ENCODE assay signal across 35 cellular contexts in the genomic region with DNA sequence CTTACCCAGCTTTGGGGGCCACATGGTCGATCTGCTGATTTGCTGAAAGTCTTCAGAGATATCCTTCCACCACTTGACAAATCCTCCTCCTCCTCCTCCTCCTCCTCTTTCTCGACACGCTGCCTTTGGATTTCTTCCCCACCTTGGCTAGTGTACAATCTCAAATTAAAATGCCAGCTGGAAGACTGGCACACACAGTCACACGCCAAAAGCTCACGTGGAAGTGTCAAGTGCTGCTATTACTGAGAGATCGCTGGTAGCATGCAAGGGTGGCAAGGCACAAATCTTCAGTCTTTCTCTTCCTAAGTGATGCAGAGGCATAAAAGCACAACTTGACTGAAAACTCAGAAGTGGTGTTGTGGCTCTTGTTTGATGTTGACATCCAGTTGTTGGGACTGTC. TPM values are rescaled to one million over a fixed set of nuclear protein-coding genes. Genes with fewer than 3 reads are reported as not detected.
"Had no signal": no experiment of that assay in that cellular context is flagged by ENCODE, and none has a peak within 500 bp of the region (broad histone marks: within the 10 kb centered on the region; RNA-seq: fewer than 3 reads in every experiment).

No MANE protein-coding gene starts in this region.

- H3K4me1 ChIP-seq: esophagus squamous epithelium, left lung, lower lobe of right lung, pancreas, stomach, testis, tibial artery had no signal

- H3K27ac ChIP-seq: esophagus squamous epithelium, hepatocyte, left lung, lower lobe of right lung, neutrophil, pancreas, stomach, testis, tibial artery had no signal

- H3K9me3 ChIP-seq: esophagus squamous epithelium, left lung, lower lobe of right lung, neutrophil, pancreas, stomach, testis, tibial artery had no signal

- ATAC-seq: effector memory CD8-positive, alpha-beta T cell; left cardiac atrium; left lung; lower lobe of right lung; pancreas; sciatic nerve had no signal

- FAIRE-seq: endometrium, islet of Langerhans, pancreas had no signal

- H3K27me3 ChIP-seq: hepatocyte, left lung, neutrophil, pancreas, testis had no signal

- DNase-seq: cortex of kidney; effector memory CD8-positive, alpha-beta T cell; erythroblast; esophagus squamous epithelium; foreskin melanocyte; glutamatergic neuron; left cardiac atrium; left lung; lower lobe of right lung; natural killer cell; pancreas; stimulated activated CD4-positive, alpha-beta T cell treated with anti-CD3 and anti-CD28 coated beads, Interleukin-12 subunit alpha, Interleukin-12 subunit beta, amount 100 ng/mL, for 4 hours; stimulated activated CD4-positive, alpha-beta T cell treated with anti-CD3 and anti-CD28 coated beads, Interleukin-1b, Interleukin-23, amount 100 ng/mL, for 48 hours; stimulated activated CD4-positive, alpha-beta T cell treated with anti-CD3 and anti-CD28 coated beads, Interleukin-4, amount 100 ng/mL, for 1 hour; stimulated activated CD8-positive, alpha-beta memory T cell treated with anti-CD3 and anti-CD28 coated beads, Interleukin-4, amount 100 ng/mL, for 48 hours; stimulated activated naive CD4-positive, alpha-beta T cell treated with Interleukin-2 at 50 U/mL for 16 hours; stomach; testis; tibial artery had no signal

- H3K36me3 ChIP-seq: esophagus squamous epithelium, left lung, lower lobe of right lung, neutrophil, pancreas, stomach, tibial artery had no signal

- H3K4me3 ChIP-seq: esophagus squamous epithelium, hepatocyte, left lung, lower lobe of right lung, pancreas, smooth muscle cell, stomach, testis, tibial artery had no signal

RNA-seq across cellular contexts. Expression of a gene that starts 35.3 kb away (rescaled TPM):
- total RNA-seq: dermis microvascular lymphatic vessel endothelial cell, esophagus squamous epithelium, hepatocyte, kidney epithelial cell, left cardiac atrium, left lung, lower lobe of right lung, mesenteric fat pad, myocyte, natural killer cell, neural crest cell, omental fat pad, posterior vena cava, pulmonary artery endothelial cell, sciatic nerve, smooth muscle cell, stomach, subcutaneous adipose tissue, testis, urinary bladder had no signal
- polyA plus RNA-seq: hepatocyte, smooth muscle cell, urinary bladder had no signal
